Comparison of ENCODE assay signal across 8 cellular contexts in the genomic region with DNA sequence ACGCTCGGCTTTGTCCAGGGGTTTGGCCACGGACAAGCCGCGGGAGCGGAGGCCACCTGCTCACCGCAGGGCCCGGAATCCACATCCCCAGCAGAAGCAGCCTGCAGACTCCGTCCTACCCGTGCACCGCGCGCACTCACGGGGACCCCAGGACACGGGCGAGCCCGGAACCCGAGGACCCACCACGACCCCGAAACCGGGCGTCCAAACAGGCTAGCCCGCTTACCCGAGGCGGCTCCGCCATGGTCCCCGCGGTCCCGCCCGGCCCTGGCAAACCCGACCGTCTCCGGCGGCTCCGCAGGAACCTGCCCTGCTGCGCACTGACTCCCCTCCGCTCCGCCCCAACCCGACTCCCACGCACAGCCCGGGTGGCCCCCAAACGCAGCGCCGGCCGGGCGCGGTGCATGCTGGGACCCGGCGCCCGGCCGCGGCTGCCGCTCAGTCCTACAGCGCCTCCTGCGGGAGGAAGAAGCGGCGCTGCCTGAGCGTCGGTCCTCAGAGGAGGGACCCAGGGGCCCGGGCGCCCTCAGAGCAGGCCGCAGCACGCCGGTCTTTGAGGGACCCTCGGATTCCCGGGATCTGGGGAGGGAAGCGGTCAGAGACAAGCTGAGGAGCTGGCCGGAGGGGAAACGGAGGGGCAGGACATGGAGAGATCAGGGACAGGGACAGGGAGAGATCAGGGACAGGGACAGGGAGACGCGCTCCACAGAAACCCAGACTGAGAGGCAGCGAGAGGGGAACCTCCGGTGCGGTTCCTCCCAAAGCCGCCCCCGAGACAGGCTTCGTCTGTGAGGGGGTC. TPM values are rescaled to one million over a fixed set of nuclear protein-coding genes. Genes with fewer than 3 reads are reported as not detected.
DNase-seq lines count a peak whose midpoint lies in the region; ATAC-seq and TF ChIP-seq lines count a peak whose summit lies in the region.

ZNF786 (minus strand) TSS at position 322 of the 799 bp plus-strand sequence; CDS start at position 244, 78 bp downstream.

- H3K27me3 ChIP-seq in BJ (ENCODE audit: control insufficient read depth, insufficient read depth, low read length), result no peaks in the 10 kb centered on the region

- no peaks in the 10 kb centered on the region for H3K36me3 ChIP-seq in BJ (ENCODE audit: control insufficient read depth, insufficient read depth, low read length)

- TF ChIP-seq CTCF in BJ (IDR thresholded peaks at IDR 0.05; ENCODE audit: insufficient read depth, low read depth, low read length) (peak; percentile 70), choroid plexus epithelial cell (conservative IDR thresholded peaks at IDR 0.05; ENCODE audit: low read depth, low read length) (peak; percentile 72)

- CTCF ChIA-PET in BJ (lab: Yijun Ruan, JAX), result interaction anchor here (0.6 to 1.0 kb wide), 2 partner anchors 28 to 35 kb away, joined by 3 to 5 read pairs; partner anchors contain the start of gene ZNF425

- ATAC-seq in HG03432 (IDR thresholded peaks at IDR 0.05; ENCODE audit: unreplicated experiment) (peak; percentile 86), left lobe of liver (peak; percentile 94)

- POLR2A ChIA-PET in BJ (lab: Charles Lee), result no interaction called here

- peak; percentile 92 for TF ChIP-seq POLR2A in GM19193 (IDR thresholded peaks at IDR 0.05; ENCODE audit: extremely low read depth, insufficient read depth, insufficient read length)

- H3K4me3 ChIP-seq in BJ (ENCODE audit: low read depth, low read length) (peak within 1 kb of the TSS; percentile 98), choroid plexus epithelial cell (ENCODE audit: low read depth, low read length) (peak within 1 kb of the TSS; percentile 92)

- DNase-seq in BJ (ENCODE audit: low read depth) (peak; percentile 47), NCI-H446 treated with DMSO at 0.1 percent for 48 hours (lab: John Stamatoyannopoulos, UW) (peak; percentile 73), choroid plexus epithelial cell (ENCODE audit: low read depth) (peak; percentile 90), left lobe of liver (ENCODE audit: low spot score) (peak; percentile 89)
- peak; percentile 92 to 93 for DNase-seq in activated CD4-positive, alpha-beta T cell treated with anti-CD3 and anti-CD28 coated beads for 24 hours (ENCODE audit: low read depth in 2 of 2)
- DNase-seq in stimulated activated CD4-positive, alpha-beta T cell treated with anti-CD3 and anti-CD28 coated beads, Interleukin-2, amount 100 ng/mL, for 24 hours, result peak; percentile 97

RNA-seq across cellular contexts. Expression of gene ZNF786, which starts in this region (rescaled TPM):
- 2.1 and 2.3 TPM in 2 replicates for polyA plus RNA-seq in BJ (2011; rRNA removed)
- polyA minus RNA-seq in BJ (2011; rRNA and poly(A)+ RNA removed), result 3.4 and 5.5 TPM in 2 replicates
- 3.6 TPM for total RNA-seq in left lobe of liver

Comparison
In these comparisons a context has a peak if more than half of its experiments do, and no peak if none do; other contexts are left out.
1. Peak in every context shown above with its lines: DNase-seq, ATAC-seq and H3K4me3 ChIP-seq.
2. DNase-seq: peak in every context shown above with its lines; median percentile 97 in stimulated activated CD4-positive, alpha-beta T cell treated with anti-CD3 and anti-CD28 coated beads, Interleukin-2, amount 100 ng/mL, for 24 hours; 92 in activated CD4-positive, alpha-beta T cell treated with anti-CD3 and anti-CD28 coated beads for 24 hours; 90 in choroid plexus epithelial cell; 89 in left lobe of liver; 73 in NCI-H446 treated with DMSO at 0.1 percent for 48 hours; 47 in BJ.